ENCODE assay signal across 26 cellular contexts in the genomic region with DNA sequence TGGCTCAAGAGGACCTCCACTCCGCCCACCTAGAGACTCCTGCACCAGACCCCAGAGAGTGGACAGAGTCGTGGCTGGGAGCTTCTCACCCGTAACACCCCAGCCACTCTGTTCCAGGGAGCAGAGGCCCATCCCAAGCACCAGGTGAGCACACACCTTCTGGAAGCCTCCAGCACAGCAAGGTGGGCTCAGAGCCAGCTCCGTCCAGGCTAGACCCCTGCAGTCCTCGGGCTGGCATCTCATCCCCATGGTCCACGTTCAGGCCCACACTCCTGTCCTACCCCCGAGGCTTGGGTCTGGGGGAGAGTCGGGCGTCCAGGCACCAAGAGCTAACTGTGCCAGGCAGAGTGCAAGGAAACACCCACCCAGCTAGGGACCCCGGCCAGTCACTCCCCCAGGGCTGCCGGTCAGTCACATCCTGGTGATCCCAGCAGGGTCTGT. TPM values are rescaled to one million over a fixed set of nuclear protein-coding genes. Genes with fewer than 3 reads are reported as not detected.
A peak's percentile ranks its signal among the peaks of the same experiment; 100 is the strongest.
DNase-seq lines count a peak whose midpoint lies in the region; ATAC-seq and TF ChIP-seq lines count a peak whose summit lies in the region.
"Had no signal": no experiment of that assay in that cellular context is flagged by ENCODE, and none has a peak within 500 bp of the region (broad histone marks: within the 10 kb centered on the region; RNA-seq: fewer than 3 reads in every experiment).

No MANE protein-coding gene starts in this region.

- no peaks in the 10 kb centered on the region for H3K27me3 Mint-ChIP-seq in chondrocyte (ENCODE audit: low read depth)

- peaks cover 17% of the 10 kb centered on the region for H3K4me1 Mint-ChIP-seq in chondrocyte (ENCODE audit: low read depth)
- H3K4me1 Mint-ChIP-seq: immature natural killer cell, neural crest cell had no signal

- no peaks in the 10 kb centered on the region for H3K27me3 ChIP-seq in DND-41 (ENCODE audit: insufficient read depth, low read length, poor library complexity)
- no peaks in the 10 kb centered on the region for H3K27me3 ChIP-seq in left lung
- H3K27me3 ChIP-seq in sigmoid colon = no peaks in the 10 kb centered on the region
- H3K27me3 ChIP-seq in osteoblast (ENCODE audit: insufficient read depth, low read length) = no peaks in the 10 kb centered on the region
- H3K27me3 ChIP-seq: esophagus squamous epithelium had no signal

- 0 out of 2 replicates have a peak overlapping the region, but pooled peaks have one; percentile 16 for H3K27ac ChIP-seq in DND-41 (ENCODE audit: low read length)
- H3K27ac ChIP-seq in left lung = no peak overlapping the region
- H3K27ac ChIP-seq in sigmoid colon = peak overlapping the region in 1 of 4 donors; percentile 12
- H3K27ac ChIP-seq in osteoblast (ENCODE audit: low read depth, low read length) = no peak overlapping the region
- H3K27ac ChIP-seq: BLaER1 treated with 17β-estradiol and CSF1 and Interleukin-3, amounts not matched to agents 10 nM and 100 nM; KMS-11 had no signal

- no peak overlapping the region for H3K4me3 Mint-ChIP-seq in chondrocyte (ENCODE audit: unreplicated experiment)
- H3K4me3 Mint-ChIP-seq: immature natural killer cell; neural crest cell; T-helper 1 cell treated with Interleukin-12 subunit alpha and Interleukin-12 subunit beta and Interleukin-4 antibody, amounts not matched to agents 30 μg/mL and 1 μg/mL, for 36 hours had no signal

- H4K20me1 ChIP-seq in DND-41 (ENCODE audit: insufficient read depth, low read length) (peaks cover 64% of the 10 kb centered on the region), osteoblast (ENCODE audit: insufficient read depth, low read length) (peaks cover 18% of the 10 kb centered on the region)

- no peak for TF ChIP-seq EP300 in sigmoid colon (IDR thresholded peaks at IDR 0.05)

- H3K4me3 ChIP-seq in DND-41 (ENCODE audit: low read depth in 1 of 2, low read length in 2 of 2) (no peak overlapping the region), left lung (no peak overlapping the region), sigmoid colon (no peak overlapping the region), osteoblast (ENCODE audit: insufficient read depth, low read length) (no peak overlapping the region)
- H3K4me3 ChIP-seq: BLaER1 treated with 17β-estradiol and CSF1 and Interleukin-3, amounts not matched to agents 10 nM and 100 nM; esophagus squamous epithelium had no signal

- no peaks in the 10 kb centered on the region for H3K4me1 ChIP-seq in DND-41 (ENCODE audit: insufficient read depth, low read length)
- peaks cover 5 to 18% of the 10 kb centered on the region in 2 donors for H3K4me1 ChIP-seq in left lung
- H3K4me1 ChIP-seq in sigmoid colon = peaks cover 0 to 26% (median 18%) of the 10 kb centered on the region in 4 donors
- no peaks in the 10 kb centered on the region for H3K4me1 ChIP-seq in osteoblast (ENCODE audit: insufficient read depth, low read length)

- intact Hi-C loops in left lung (cut with DNase I) (no loop called here), sigmoid colon (cut with DNase I) (no loop called here)

- H3K36me3 Mint-ChIP-seq in chondrocyte (ENCODE audit: low read depth) = peaks cover 9% of the 10 kb centered on the region
- H3K36me3 Mint-ChIP-seq: immature natural killer cell had no signal

- H3K9ac ChIP-seq in DND-41 (ENCODE audit: low read depth, low read length) = no peak overlapping the region
- H3K9ac ChIP-seq: BLaER1 treated with 17β-estradiol and CSF1 and Interleukin-3, amounts not matched to agents 10 nM and 100 nM; KMS-11; SK-N-SH had no signal

- H3K79me2 ChIP-seq in DND-41 (ENCODE audit: insufficient read depth, low read length) (peaks cover 11% of the 10 kb centered on the region), osteoblast (ENCODE audit: insufficient read depth, low read length) (peaks cover 73% of the 10 kb centered on the region)

- H2AFZ ChIP-seq in DND-41 (ENCODE audit: low read depth, low read length) (no peak overlapping the region), osteoblast (ENCODE audit: low read length) (no peak overlapping the region)

- no peaks in the 10 kb centered on the region for H3K9me3 Mint-ChIP-seq in chondrocyte (ENCODE audit: low read depth)
- H3K9me3 Mint-ChIP-seq: immature natural killer cell; neural crest cell; T-helper 1 cell treated with Interleukin-12 subunit alpha and Interleukin-12 subunit beta and Interleukin-4 antibody, amounts not matched to agents 30 μg/mL and 1 μg/mL, for 36 hours had no signal

- 85 to 91% methylated on average over 11 of the region's 11 CpGs for WGBS in sigmoid colon, 2 donors

- H3K9me3 ChIP-seq in DND-41 (ENCODE audit: insufficient read depth, low read length, severe bottlenecking) (no peaks in the 10 kb centered on the region), left lung (no peaks in the 10 kb centered on the region), sigmoid colon (no peaks in the 10 kb centered on the region), osteoblast (ENCODE audit: low read depth, low read length) (no peaks in the 10 kb centered on the region)
- H3K9me3 ChIP-seq: BLaER1 treated with 17β-estradiol and CSF1 and Interleukin-3, amounts not matched to agents 10 nM and 100 nM; esophagus squamous epithelium; SK-N-SH had no signal

- no peak for TF ChIP-seq POLR2A in sigmoid colon (IDR thresholded peaks at IDR 0.05)

- H3K27ac Mint-ChIP-seq in chondrocyte (ENCODE audit: unreplicated experiment) = no peak overlapping the region
- H3K27ac Mint-ChIP-seq: immature natural killer cell; T-helper 1 cell treated with Interleukin-12 subunit alpha and Interleukin-12 subunit beta and Interleukin-4 antibody, amounts not matched to agents 30 μg/mL and 1 μg/mL, for 36 hours had no signal

- TF ChIP-seq CTCF in DND-41 (IDR thresholded peaks at IDR 0.05; ENCODE audit: borderline replicate concordance, extremely low read depth, low read length, poor library complexity, severe bottlenecking) (no peak), chondrocyte (IDR thresholded peaks at IDR 0.05) (no peak), left lung (IDR thresholded peaks at IDR 0.05) (no peak), sigmoid colon (IDR thresholded peaks at IDR 0.05) (no peak), osteoblast (IDR thresholded peaks at IDR 0.05; ENCODE audit: extremely low read depth, low read depth, low read length) (no peak)

- H3K36me3 ChIP-seq in DND-41 (ENCODE audit: insufficient read depth, low read length) (peaks cover 85% of the 10 kb centered on the region), left lung (peaks cover 0 to 28% of the 10 kb centered on the region in 2 donors), sigmoid colon (peaks cover 8 to 49% (median 21%) of the 10 kb centered on the region in 4 donors), osteoblast (ENCODE audit: insufficient read depth, low read length) (peaks cover 62% of the 10 kb centered on the region)

- DNase-seq in DND-41 (no peak), chondrocyte (ENCODE audit: low spot score) (peak; percentile 68), left lung (peak; percentile 34 to 50), sigmoid colon (peak; percentile 57), activated gamma-delta T cell treated with Interleukin-2 at 50 U/mL for 16 hours (no peak), hypothalamus (lab: John Stamatoyannopoulos, UW) (no peak), osteoblast (ENCODE audit: insufficient read length, low spot score, missing footprints) (no peak)
- DNase-seq: activated CD4-positive, alpha-beta T cell treated with anti-CD3 and anti-CD28 coated beads, Interleukin-2, amount 50 U/mL, for 48 hours; activated CD8-positive, alpha-beta memory T cell treated with anti-CD3 and anti-CD28 coated beads, Interleukin-2, amount 50 U/mL, for 4 hours; central memory CD4-positive, alpha-beta T cell; dermis blood vessel endothelial cell; DMS79 treated with DMSO at 0.1 percent for 48 hours; esophagus squamous epithelium; foreskin melanocyte; immature natural killer cell; NCI-H1417 treated with DMSO at 0.1 percent for 48 hours; NCI-H748 treated with DMSO at 0.1 percent for 48 hours; SK-N-SH; small intestine; stimulated activated CD4-positive, alpha-beta T cell treated with anti-CD3 and anti-CD28 coated beads, Interleukin-2, amount 100 ng/mL, for 24 hours had no signal

- ATAC-seq in DND-41 (ENCODE audit: insufficient read depth, low read depth) (no peak), left lung (no peak), GM19397 (IDR thresholded peaks at IDR 0.05; ENCODE audit: unreplicated experiment) (no peak)
- ATAC-seq: activated CD4-positive, CD25-positive, alpha-beta regulatory T cell treated with anti-CD3 and anti-CD28 coated beads, Interleukin-2, amount 50 U/mL, for 24 hours had no signal

- H3K4me2 ChIP-seq in DND-41 (ENCODE audit: insufficient read depth, low read length) = no peak overlapping the region
- no peak overlapping the region for H3K4me2 ChIP-seq in osteoblast (ENCODE audit: insufficient read depth, low read length)
- H3K4me2 ChIP-seq: BLaER1 treated with 17β-estradiol and CSF1 and Interleukin-3, amounts not matched to agents 10 nM and 100 nM; KMS-11; SK-N-SH had no signal

RNA-seq across cellular contexts. Expression of a gene that starts 13.2 kb away (rescaled TPM):
- total RNA-seq in chondrocyte (38.1 to 72.5 TPM (median 70.6 TPM) in 3 replicates), left lung (10 to 100 TPM; 29.1 to 69.4 TPM), sigmoid colon (10 to 100 TPM; 33.9 to 38.5 (median 36.9) TPM), osteoblast (32.6 and 35.9 TPM in 2 replicates)
- 10 to 100 TPM; 19.7 to 21.6 (median 20.0) TPM for polyA plus RNA-seq in sigmoid colon

Comparison
In these comparisons a context has a peak if more than half of its experiments do, and no peak if none do; other contexts are left out.
1. DNase-seq: peak in chondrocyte (single experiment), left lung (2 of 2) and sigmoid colon (single experiment); none in DND-41 (single experiment), activated gamma-delta T cell treated with Interleukin-2 at 50 U/mL for 16 hours (single experiment), hypothalamus (0 of 51) and osteoblast (single experiment).